ENCODE assay signal across 8 cellular contexts in genomic region chr19:49150106-49150943, GRCh38. TPM values are rescaled to one million over a fixed set of nuclear protein-coding genes. Genes with fewer than 3 reads are reported as not detected.
DNase-seq lines count a peak whose midpoint lies in the region; ATAC-seq and TF ChIP-seq lines count a peak whose summit lies in the region.

No MANE protein-coding gene starts in this region.

- DNase-seq in 8988T (peak; percentile 79), GM12865 (ENCODE audit: low read depth) (peak; percentile 66), NCI-H2081 (lab: John Stamatoyannopoulos, UW) (peak; percentile 86 to 89), T-helper 9 cell (peak; percentile 30), cerebellar nuclear complex (lab: John Stamatoyannopoulos, UW) (peak; percentile 26 to 59), immature natural killer cell (peak; percentile 45 to 52 (median 50)), gastrocnemius medialis (peak; percentile 68 to 80)

- peaks cover 0 to 3% (median 0%) of the 10 kb centered on the region in 6 donors for H3K9me3 Mint-ChIP-seq in immature natural killer cell

- intact Hi-C loops in gastrocnemius medialis (cut with DNase I; ENCODE audit: low total_unique reads): loop anchor here (2.0 to 5.0 kb wide), 3 partner anchors 32 to 513 kb away; partner anchors contain the start of genes C19orf73, DBP, GYS1 and PPFIA3

- in situ Hi-C loops in gastrocnemius medialis (cut with MboI; ENCODE audit: low sequenced_read_pairs in 4 of 4): no loop called here

- peak overlapping the region; percentile 61 for H3K4me3 ChIP-seq in GM12865 (ENCODE audit: low read depth, low read length)
- H3K4me3 ChIP-seq in gastrocnemius medialis: peak overlapping the region; percentile 64 to 87 (median 83)

- TF ChIP-seq CTCF in GM12865 (IDR thresholded peaks at IDR 0.05; ENCODE audit: insufficient read depth, low read depth, low read length, missing control alignments): no peak
- no peak for TF ChIP-seq CTCF in gastrocnemius medialis (IDR thresholded peaks at IDR 0.05 in 4 of 5, conservative IDR thresholded peaks at IDR 0.05 in 1 of 5)

- peak; percentile 34 to 43 for ATAC-seq in gastrocnemius medialis
- ATAC-seq in HG02610 (IDR thresholded peaks at IDR 0.05; ENCODE audit: unreplicated experiment): no peak

- H3K27ac ChIP-seq in gastrocnemius medialis: peak overlapping the region; percentile 99 to 100 (median 99)

- H3K36me3 ChIP-seq in gastrocnemius medialis: no peaks in the 10 kb centered on the region

- H3K27ac Mint-ChIP-seq in immature natural killer cell: peak overlapping the region in 1 of 6 donors; percentile 20

- no peaks in the 10 kb centered on the region for H3K9me3 ChIP-seq in gastrocnemius medialis

- no peaks in the 10 kb centered on the region for H3K27me3 ChIP-seq in gastrocnemius medialis

- peaks cover 7 to 24% (median 10%) of the 10 kb centered on the region in 3 donors for H3K27me3 Mint-ChIP-seq in immature natural killer cell (ENCODE audit: low read depth in 3 of 3)

- TF ChIP-seq POLR2A in gastrocnemius medialis (IDR thresholded peaks at IDR 0.05): peak in 1 of 2 donors; percentile 48

- peak overlapping the region; percentile 81 to 89 (median 85) for H3K4me3 Mint-ChIP-seq in immature natural killer cell

- H3K4me1 Mint-ChIP-seq in immature natural killer cell: peaks cover 36 to 39% of the 10 kb centered on the region in 2 donors

- H3K36me3 Mint-ChIP-seq in immature natural killer cell: peaks cover 0 to 4% (median 0%) of the 10 kb centered on the region in 3 donors

- peaks cover 27 to 62% of the 10 kb centered on the region in 2 donors for H3K4me1 ChIP-seq in gastrocnemius medialis

RNA-seq across cellular contexts. Expression of gene HRC, which starts 4.9 kb away (rescaled TPM):
- polyA plus RNA-seq in immature natural killer cell: not detected
- 100 to 1,000 TPM; 190 to 537 (median 300) TPM for total RNA-seq in gastrocnemius medialis

RNA-seq across cellular contexts. Expression of gene TRPM4, which starts 7.3 kb away (rescaled TPM):
- polyA plus RNA-seq in immature natural killer cell: under 1 TPM in 1 of 3 donors, not detected in 2; 0.17 TPM
- 10 to 100 TPM; 10.4 to 11.5 (median 11.3) TPM for total RNA-seq in gastrocnemius medialis

RNA-seq across cellular contexts. Expression of gene PPFIA3, which starts 31.0 kb away (rescaled TPM):
- under 1 TPM in 2 of 3 donors, not detected in 1; 0.07 to 0.58 TPM for polyA plus RNA-seq in immature natural killer cell
- 1 to 10 TPM; 1.9 to 4.1 (median 3.0) TPM for total RNA-seq in gastrocnemius medialis

RNA-seq across cellular contexts. Expression of gene C19orf73, which starts 31.4 kb away (rescaled TPM):
- 1 to 10 TPM; 2.6 to 5.5 (median 3.6) TPM for polyA plus RNA-seq in immature natural killer cell
- 10 to 100 TPM in 1 of 4 donors, 1 to 10 TPM in 3; 1.3 to 11.7 (median 3.5) TPM for total RNA-seq in gastrocnemius medialis

RNA-seq across cellular contexts. Expression of gene LIN7B, which starts 36.2 kb away (rescaled TPM):
- polyA plus RNA-seq in immature natural killer cell: 1 to 10 TPM; 3.2 to 6.9 (median 5.6) TPM
- total RNA-seq in gastrocnemius medialis: 10 to 100 TPM; 25.7 to 97.9 (median 34.0) TPM

Comparison
In these comparisons a context has a peak if more than half of its experiments do, and no peak if none do; other contexts are left out.
1. DNase-seq: peak in every context shown above with its lines; median percentile 88 in NCI-H2081; 79 in 8988T; 74 in gastrocnemius medialis; 66 in GM12865; 50 in immature natural killer cell; 42 in cerebellar nuclear complex; 30 in T-helper 9 cell.